In genomic region chr19:3017923-3018322, GRCh38 we compare ENCODE assay signal across 8 cellular contexts.
"Had no signal": no experiment of that assay in that cellular context is flagged by ENCODE, and none has a peak within 500 bp of the region (broad histone marks: within the 10 kb centered on the region; RNA-seq: fewer than 3 reads in every experiment).

No MANE protein-coding gene starts in this region.

- ATAC-seq: HCT116 had no signal

- H3K9me3 ChIP-seq: HAP-1 had no signal

- H3K27ac ChIP-seq: GM23248, KMS-11 had no signal

- FAIRE-seq: HTR-8/SVneo had no signal

- DNase-seq: GM23248, GOT3, IMR-90, KBM-7 had no signal

- H2AFZ ChIP-seq: GM23248 had no signal

- H3K4me1 ChIP-seq: HAP-1 had no signal

- H3K36me3 ChIP-seq: HAP-1 had no signal

- H3K4me3 ChIP-seq: GM23248, HAP-1 had no signal

- H3K9ac ChIP-seq: GM23248, KMS-11 had no signal

- H3K4me2 ChIP-seq: KMS-11 had no signal
